26 cellular contexts compared by ENCODE assay signal in the genomic region with DNA sequence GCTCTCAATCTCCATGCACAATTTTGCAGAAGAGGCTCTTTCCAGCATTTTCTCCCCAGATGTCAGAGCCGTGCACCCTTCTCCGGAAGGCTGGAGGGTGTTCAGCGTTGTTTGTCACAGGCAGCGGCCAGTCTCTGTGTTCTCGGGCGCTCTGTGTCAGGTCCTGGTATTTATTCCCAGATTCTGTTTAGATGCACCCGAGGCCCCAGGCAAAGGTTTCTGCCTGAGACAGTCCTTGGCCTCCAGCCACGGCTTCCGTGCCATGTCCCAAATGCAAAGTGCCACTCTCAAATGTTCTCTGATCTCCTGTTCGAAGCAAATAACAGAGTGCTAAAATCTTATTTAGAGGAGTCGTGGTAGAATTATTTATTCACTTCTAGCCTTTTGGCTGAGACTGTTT.
DNase-seq lines count a peak whose midpoint lies in the region; ATAC-seq and TF ChIP-seq lines count a peak whose summit lies in the region.
"Had no signal": no experiment of that assay in that cellular context is flagged by ENCODE, and none has a peak within 500 bp of the region (broad histone marks: within the 10 kb centered on the region; RNA-seq: fewer than 3 reads in every experiment).

No MANE protein-coding gene starts in this region.

- DNase-seq in Right ventricle myocardium superior (peak; percentile 68), right atrium auricular region (ENCODE audit: low spot score) (no peak), endothelial cell (ENCODE audit: low spot score) (no peak), nephron progenitor cell (no peak), type B pancreatic cell (ENCODE audit: extremely low spot score, unreplicated experiment) (no peak), COR-L47 (lab: John Stamatoyannopoulos, UW) (no peak), upper lobe of right lung (no peak), NCI-H2081 (lab: John Stamatoyannopoulos, UW) (no peak)
- DNase-seq: activated CD4-positive, alpha-beta T cell treated with anti-CD3 and anti-CD28 coated beads, Interleukin-2, amount 50 U/mL, for 1 hour; activated naive CD8-positive, alpha-beta T cell treated with anti-CD3 and anti-CD28 coated beads for 36 hours; Caco-2; DND-41; GOT3; midbrain; NCI-H1417 treated with DMSO at 0.1 percent for 48 hours; NCI-H510A; NK-92 treated with Interleukin-12 subunit alpha and Interleukin-12 subunit beta, amount 100 ng/mL, for 24 hours; spleen; stimulated activated CD4-positive, alpha-beta T cell treated with anti-CD3 and anti-CD28 coated beads, Interleukin-4, amount 100 ng/mL, for 1 hour; stimulated activated naive CD4-positive, alpha-beta T cell treated with Interleukin-2 at 50 U/mL for 16 hours; WERI-Rb-1 had no signal

- peak; percentile 55 for ATAC-seq in Right ventricle myocardium superior (ENCODE audit: poor library complexity)
- no peak for ATAC-seq in upper lobe of right lung
- ATAC-seq: natural killer cell treated with Interleukin-12 subunit alpha and Interleukin-12 subunit beta and Interleukin-15 and Interleukin-18, amount 100 ng/mL, for 72 hours had no signal

- H3K27me3 Mint-ChIP-seq in endothelial cell (ENCODE audit: unreplicated experiment): peaks cover 10% of the 10 kb centered on the region
- peaks cover 12% of the 10 kb centered on the region for H3K27me3 Mint-ChIP-seq in nephron progenitor cell (ENCODE audit: low read depth, poor library complexity)
- peaks cover 22% of the 10 kb centered on the region for H3K27me3 Mint-ChIP-seq in type B pancreatic cell

- no peaks in the 10 kb centered on the region for H3K27me3 ChIP-seq in right atrium auricular region
- no peaks in the 10 kb centered on the region for H3K27me3 ChIP-seq in upper lobe of right lung
- H3K27me3 ChIP-seq: tibial nerve had no signal

- intact Hi-C loops in Right ventricle myocardium superior (cut with DNase I) (loop anchor here (10.0 kb wide), 1 partner anchor 291 kb away; no protein-coding TSS in a partner anchor), upper lobe of right lung (cut with DNase I) (no loop called here)

- H3K36me3 ChIP-seq in right atrium auricular region: no peaks in the 10 kb centered on the region
- no peaks in the 10 kb centered on the region for H3K36me3 ChIP-seq in upper lobe of right lung
- H3K36me3 ChIP-seq: spleen, tibial nerve, WERI-Rb-1 had no signal

- H3K4me1 ChIP-seq in right atrium auricular region: peaks cover 0 to 4% of the 10 kb centered on the region in 2 donors
- H3K4me1 ChIP-seq in upper lobe of right lung: no peaks in the 10 kb centered on the region
- H3K4me1 ChIP-seq: Caco-2 had no signal

- TF ChIP-seq CTCF in right atrium auricular region (IDR thresholded peaks at IDR 0.05) (no peak), endothelial cell (IDR thresholded peaks at IDR 0.05; ENCODE audit: unreplicated experiment) (no peak), nephron progenitor cell (IDR thresholded peaks at IDR 0.05) (no peak), type B pancreatic cell (conservative IDR thresholded peaks at IDR 0.05) (no peak), upper lobe of right lung (IDR thresholded peaks at IDR 0.05) (no peak)

- no peak overlapping the region for H3K4me3 Mint-ChIP-seq in endothelial cell (ENCODE audit: unreplicated experiment)
- H3K4me3 Mint-ChIP-seq in nephron progenitor cell: peak overlapping the region; percentile 42
- H3K4me3 Mint-ChIP-seq in type B pancreatic cell: no peak overlapping the region
- H3K4me3 Mint-ChIP-seq: activated naive CD8-positive, alpha-beta T cell treated with anti-CD3 and anti-CD28 coated beads for 36 hours; B cell; natural killer cell treated with Interleukin-12 subunit alpha and Interleukin-12 subunit beta and Interleukin-15 and Interleukin-18, amount 100 ng/mL, for 72 hours had no signal

- no peaks in the 10 kb centered on the region for H3K9me3 Mint-ChIP-seq in endothelial cell (ENCODE audit: unreplicated experiment)
- no peaks in the 10 kb centered on the region for H3K9me3 Mint-ChIP-seq in nephron progenitor cell
- H3K9me3 Mint-ChIP-seq in type B pancreatic cell: no peaks in the 10 kb centered on the region
- H3K9me3 Mint-ChIP-seq: activated naive CD8-positive, alpha-beta T cell treated with anti-CD3 and anti-CD28 coated beads for 36 hours; activated T-helper 2 cell treated with anti-CD3 and anti-CD28 coated beads, Interferon-gamma antibody, Interleukin-2, Interleukin-4, amounts not matched to agents 10 μg/mL and 5 μg/mL and 100 μg/mL, durations not matched to agents 14 hours and 24 hours and 36 hours; natural killer cell treated with Interleukin-12 subunit alpha and Interleukin-12 subunit beta and Interleukin-15 and Interleukin-18, amount 100 ng/mL, for 72 hours had no signal

- no peak overlapping the region for H3K4me3 ChIP-seq in right atrium auricular region
- no peak overlapping the region for H3K4me3 ChIP-seq in upper lobe of right lung
- H3K4me3 ChIP-seq: spleen, tibial nerve had no signal

- peaks cover 28% of the 10 kb centered on the region for H3K4me1 Mint-ChIP-seq in endothelial cell (ENCODE audit: unreplicated experiment)
- peaks cover 16% of the 10 kb centered on the region for H3K4me1 Mint-ChIP-seq in nephron progenitor cell
- H3K4me1 Mint-ChIP-seq in type B pancreatic cell (ENCODE audit: unreplicated experiment): peaks cover 32% of the 10 kb centered on the region
- H3K4me1 Mint-ChIP-seq: activated naive CD8-positive, alpha-beta T cell treated with anti-CD3 and anti-CD28 coated beads for 36 hours; B cell had no signal

- H3K27ac ChIP-seq in right atrium auricular region: no peak overlapping the region
- H3K27ac ChIP-seq in upper lobe of right lung: no peak overlapping the region
- H3K27ac ChIP-seq: HL-60, spleen, tibial nerve, WERI-Rb-1 had no signal

- H3K36me3 Mint-ChIP-seq in endothelial cell (ENCODE audit: low read depth, unreplicated experiment): no peaks in the 10 kb centered on the region
- no peaks in the 10 kb centered on the region for H3K36me3 Mint-ChIP-seq in nephron progenitor cell (ENCODE audit: low read depth)
- no peaks in the 10 kb centered on the region for H3K36me3 Mint-ChIP-seq in type B pancreatic cell
- H3K36me3 Mint-ChIP-seq: activated naive CD8-positive, alpha-beta T cell treated with anti-CD3 and anti-CD28 coated beads for 36 hours; natural killer cell treated with Interleukin-12 subunit alpha and Interleukin-12 subunit beta and Interleukin-15 and Interleukin-18, amount 100 ng/mL, for 72 hours had no signal

- H3K9me3 ChIP-seq in right atrium auricular region (no peaks in the 10 kb centered on the region), upper lobe of right lung (no peaks in the 10 kb centered on the region)
- H3K9me3 ChIP-seq: Caco-2, tibial nerve had no signal

- H3K27ac Mint-ChIP-seq in endothelial cell (ENCODE audit: unreplicated experiment) (peak overlapping the region; percentile 61), nephron progenitor cell (peak overlapping the region; percentile 98), type B pancreatic cell (peak overlapping the region; percentile 2)
- H3K27ac Mint-ChIP-seq: activated naive CD8-positive, alpha-beta T cell treated with anti-CD3 and anti-CD28 coated beads for 36 hours; activated T-helper 2 cell treated with anti-CD3 and anti-CD28 coated beads, Interferon-gamma antibody, Interleukin-2, Interleukin-4, amounts not matched to agents 10 μg/mL and 5 μg/mL and 100 μg/mL, durations not matched to agents 14 hours and 24 hours and 36 hours; B cell; natural killer cell treated with Interleukin-12 subunit alpha and Interleukin-12 subunit beta and Interleukin-15 and Interleukin-18, amount 100 ng/mL, for 72 hours had no signal

Comparison
In these comparisons a context has a peak if more than half of its experiments do, and no peak if none do; other contexts are left out.
1. H3K27ac Mint-ChIP-seq: peak in every context shown above with its lines; median percentile 98 in nephron progenitor cell; 61 in endothelial cell; 2 in type B pancreatic cell.